8 cellular contexts compared by ENCODE assay signal in genomic region chr9:93095205-93096130, GRCh38. TPM values are rescaled to one million over a fixed set of nuclear protein-coding genes. Genes with fewer than 3 reads are reported as not detected.
A peak's percentile ranks its signal among the peaks of the same experiment; 100 is the strongest.
DNase-seq lines count a peak whose midpoint lies in the region; ATAC-seq and TF ChIP-seq lines count a peak whose summit lies in the region.

No MANE protein-coding gene starts in this region.

- H3F3A ChIP-seq in Loucy (ENCODE audit: low read depth): peaks cover 9% of the 10 kb centered on the region

- peak; percentile 88 to 92 for ATAC-seq in natural killer cell treated with Interleukin-12 subunit alpha and Interleukin-12 subunit beta and Interleukin-15 and Interleukin-18, amount 100 ng/mL, for 72 hours

- H4K20me1 ChIP-seq in Loucy (ENCODE audit: insufficient read depth, low read length, poor library complexity, severe bottlenecking): peaks cover 6% of the 10 kb centered on the region

- peaks cover 3% of the 10 kb centered on the region for H3K9me3 Mint-ChIP-seq in natural killer cell treated with Interleukin-12 subunit alpha and Interleukin-12 subunit beta and Interleukin-15 and Interleukin-18, amount 100 ng/mL, for 72 hours

- peaks cover 5% of the 10 kb centered on the region for H3K36me3 Mint-ChIP-seq in natural killer cell treated with Interleukin-12 subunit alpha and Interleukin-12 subunit beta and Interleukin-15 and Interleukin-18, amount 100 ng/mL, for 72 hours

- H3K36me3 ChIP-seq in H7 (replicated peaks; ENCODE audit: control insufficient read depth, insufficient read depth, low read length): no peaks in the 10 kb centered on the region
- H3K36me3 ChIP-seq in Loucy (ENCODE audit: insufficient read depth, low read length): no peaks in the 10 kb centered on the region

- H2AFZ ChIP-seq in Loucy (ENCODE audit: low read length): peak overlapping the region; percentile 24; the same call in 1 of the 2 replicates

- no peaks in the 10 kb centered on the region for H3K9me2 ChIP-seq in Loucy (replicated peaks; ENCODE audit: low read depth, low read length)

- TF ChIP-seq CTCF in Loucy (conservative IDR thresholded peaks at IDR 0.05; ENCODE audit: low read length): no peak
- no peak for TF ChIP-seq CTCF in RWPE1 (conservative IDR thresholded peaks at IDR 0.05; ENCODE audit: low read depth)
- no peak for TF ChIP-seq CTCF in fibroblast of pulmonary artery (IDR thresholded peaks at IDR 0.05; ENCODE audit: low read length, missing control alignments)

- H3K4me1 ChIP-seq in Loucy (ENCODE audit: insufficient read depth, low read length, poor library complexity, severe bottlenecking): peaks cover 66% of the 10 kb centered on the region

- H3K27me3 ChIP-seq in H7 (ENCODE audit: control insufficient read depth, insufficient read depth, low read length) (peaks cover 3% of the 10 kb centered on the region; the same call in 1 of the 2 replicates), Loucy (ENCODE audit: insufficient read depth, low read length, poor library complexity, severe bottlenecking) (no peaks in the 10 kb centered on the region)

- H3K4me1 Mint-ChIP-seq in natural killer cell treated with Interleukin-12 subunit alpha and Interleukin-12 subunit beta and Interleukin-15 and Interleukin-18, amount 100 ng/mL, for 72 hours (ENCODE audit: low read depth in 2 of 2): peaks cover 50 to 64% of the 10 kb centered on the region in 2 donors

- no peaks in the 10 kb centered on the region for H3K9me3 ChIP-seq in Loucy (ENCODE audit: insufficient read depth, low read depth, low read length)

- H3K4me3 Mint-ChIP-seq in natural killer cell treated with Interleukin-12 subunit alpha and Interleukin-12 subunit beta and Interleukin-15 and Interleukin-18, amount 100 ng/mL, for 72 hours: peak overlapping the region; percentile 77

- peak overlapping the region; percentile 89 to 91 for H3K27ac Mint-ChIP-seq in natural killer cell treated with Interleukin-12 subunit alpha and Interleukin-12 subunit beta and Interleukin-15 and Interleukin-18, amount 100 ng/mL, for 72 hours

- H3K4me2 ChIP-seq in Loucy (ENCODE audit: low read depth, low read length, poor library complexity, severe bottlenecking): peak overlapping the region; percentile 71

- POLR2A ChIA-PET in RWPE1 (lab: Yijun Ruan, JAX; ENCODE audit: low non-redundant PET): interaction anchor here (0.6 to 1.0 kb wide), 4 partner anchors 11 to 55 kb away, joined by 3 to 6 read pairs (median 4); no protein-coding TSS in a partner anchor

- peak; percentile 98 for DNase-seq in ELR (ENCODE audit: low read depth)
- DNase-seq in H7: peak; percentile 100
- DNase-seq in RWPE1 (ENCODE audit: low spot score): peak; percentile 100
- DNase-seq in activated T-helper 9 cell treated with anti-CD3 and anti-CD28 coated beads, Interleukin-2, amount 50 U/mL, for 16 hours (ENCODE audit: low read depth): peak; percentile 100
- peak; percentile 99 for DNase-seq in fibroblast of pulmonary artery (ENCODE audit: low read depth)
- DNase-seq in natural killer cell treated with Interleukin-12 subunit alpha and Interleukin-12 subunit beta and Interleukin-15 and Interleukin-18, amount 100 ng/mL, for 72 hours (ENCODE audit: low spot score): peak; percentile 100
- peak; percentile 99 to 100 (median 100) for DNase-seq in stimulated activated naive CD4-positive, alpha-beta T cell (lab: John Stamatoyannopoulos, UW)

- H3K4me3 ChIP-seq in H7 (ENCODE audit: insufficient read depth, low read depth, low read length): peak overlapping the region; percentile 52
- H3K4me3 ChIP-seq in Loucy (ENCODE audit: low read length, poor library complexity, severe bottlenecking): peak overlapping the region; percentile 91
- H3K4me3 ChIP-seq in fibroblast of pulmonary artery (replicated peaks; ENCODE audit: low read depth, low read length): peak overlapping the region; percentile 50

- peaks cover 40% of the 10 kb centered on the region for H3K79me2 ChIP-seq in Loucy (ENCODE audit: insufficient read depth, low read length)

- CTCF ChIA-PET in RWPE1 (lab: Yijun Ruan, JAX): interaction anchor here (0.5 to 1.3 kb wide), 3 partner anchors 13 to 380 kb away, joined by 3 to 6 read pairs (median 4); no protein-coding TSS in a partner anchor

- H3K27ac ChIP-seq in RWPE1: peak overlapping the region; percentile 94

- peak overlapping the region; percentile 82 for H3K9ac ChIP-seq in Loucy (ENCODE audit: low read depth, low read length, poor library complexity, severe bottlenecking)

- peaks cover 0 to 5% of the 10 kb centered on the region in 2 donors for H3K27me3 Mint-ChIP-seq in natural killer cell treated with Interleukin-12 subunit alpha and Interleukin-12 subunit beta and Interleukin-15 and Interleukin-18, amount 100 ng/mL, for 72 hours

RNA-seq across cellular contexts. Expression of gene CARD19, which starts 0.5 kb away (rescaled TPM):
- total RNA-seq in H7 (2014; rRNA removed; shearing (Covaris generic)): 46.5 and 69.8 TPM in 2 replicates
- total RNA-seq in natural killer cell treated with Interleukin-12 subunit alpha and Interleukin-12 subunit beta and Interleukin-15 and Interleukin-18, amount 100 ng/mL, for 72 hours: 10 to 100 TPM; 21.7 to 23.4 TPM

RNA-seq across cellular contexts. Expression of gene SUSD3, which starts 37.0 kb away (rescaled TPM):
- 20.3 and 25.1 TPM in 2 replicates for total RNA-seq in H7 (2014; rRNA removed; shearing (Covaris generic))
- total RNA-seq in natural killer cell treated with Interleukin-12 subunit alpha and Interleukin-12 subunit beta and Interleukin-15 and Interleukin-18, amount 100 ng/mL, for 72 hours: 1 to 10 TPM in 1 of 2 donors, under 1 TPM in 1; 0.67 to 3.3 TPM

RNA-seq across cellular contexts. Expression of gene NINJ1, which starts 38.6 kb away (rescaled TPM):
- 44.6 and 45.3 TPM in 2 replicates for total RNA-seq in H7 (2014; rRNA removed; shearing (Covaris generic))
- 10 to 100 TPM; 20.1 to 21.9 TPM for total RNA-seq in natural killer cell treated with Interleukin-12 subunit alpha and Interleukin-12 subunit beta and Interleukin-15 and Interleukin-18, amount 100 ng/mL, for 72 hours

Comparison
In these comparisons a context has a peak if more than half of its experiments do, and no peak if none do; other contexts are left out.
1. Peak in every context shown above with its lines: DNase-seq, ATAC-seq, H3K4me3 ChIP-seq and H3K27ac ChIP-seq.